20 cellular contexts compared by ENCODE assay signal in the genomic region with DNA sequence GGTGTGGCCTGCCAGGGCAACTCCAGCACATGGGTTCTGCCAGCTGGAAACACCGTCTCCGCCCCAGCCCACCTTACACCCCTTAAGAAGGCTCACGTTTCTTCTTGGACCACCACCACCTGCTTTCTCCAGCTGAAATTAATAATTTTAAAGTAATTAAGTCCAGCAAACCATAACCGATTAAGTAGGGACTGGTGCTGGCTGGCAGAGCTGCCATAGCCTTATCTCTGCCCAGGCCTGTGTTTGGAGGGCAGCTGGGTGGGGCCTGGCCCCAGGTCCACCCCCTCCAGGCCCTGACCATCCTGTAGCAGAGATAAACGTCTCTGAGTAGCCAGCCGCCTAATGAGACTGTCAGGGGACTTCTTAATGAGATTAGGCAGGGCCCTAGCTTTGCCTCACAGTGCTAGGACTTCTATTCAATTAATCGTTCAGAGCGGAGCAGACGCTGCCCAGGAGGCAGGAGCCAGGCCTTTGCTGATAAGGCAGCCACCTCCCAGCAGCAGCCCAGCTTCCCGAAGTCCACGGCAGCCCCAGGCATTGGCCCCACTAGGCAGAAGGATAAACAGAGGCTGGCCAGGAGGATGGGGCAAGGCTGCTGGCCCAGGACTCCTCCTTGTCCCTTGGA. TPM values are rescaled to one million over a fixed set of nuclear protein-coding genes. Genes with fewer than 3 reads are reported as not detected.
DNase-seq lines count a peak whose midpoint lies in the region; ATAC-seq, FAIRE-seq and TF ChIP-seq lines count a peak whose summit lies in the region.
"Had no signal": no experiment of that assay in that cellular context is flagged by ENCODE, and none has a peak within 500 bp of the region (broad histone marks: within the 10 kb centered on the region; RNA-seq: fewer than 3 reads in every experiment).

No MANE protein-coding gene starts in this region.

- H4K5ac ChIP-seq in mesendoderm (ENCODE audit: low read length), result no peak overlapping the region

- H3K4me3 ChIP-seq in right atrium auricular region (no peak overlapping the region), mesendoderm (ENCODE audit: low read length) (no peak overlapping the region)
- H3K4me3 ChIP-seq: gastroesophageal sphincter, SJCRH30 had no signal

- FAIRE-seq in urothelium cell line (lab: Jason Lieb, UNC), result peak; percentile 82

- H3K79me2 ChIP-seq in mesendoderm (ENCODE audit: control insufficient read depth, insufficient read depth, low read length), result no peaks in the 10 kb centered on the region

- H3K36me3 ChIP-seq in right atrium auricular region (no peaks in the 10 kb centered on the region), mesendoderm (ENCODE audit: control insufficient read depth, insufficient read depth, low read length) (no peaks in the 10 kb centered on the region)
- H3K36me3 ChIP-seq: brain microvascular endothelial cell, gastroesophageal sphincter, SJCRH30 had no signal

- H3K27ac ChIP-seq in right atrium auricular region, result no peak overlapping the region
- H3K27ac ChIP-seq in mesendoderm (ENCODE audit: low read depth, low read length), result no peak overlapping the region
- H3K27ac ChIP-seq: brain microvascular endothelial cell, gastroesophageal sphincter, SJCRH30 had no signal

- H3K18ac ChIP-seq in mesendoderm (ENCODE audit: low read length), result no peak overlapping the region

- peak overlapping the region; percentile 36 for H3K56ac ChIP-seq in mesendoderm (ENCODE audit: low read length)

- no peak for TF ChIP-seq POLR2A in erythroblast (IDR thresholded peaks at IDR 0.05; ENCODE audit: low read length)

- no peak overlapping the region for H3K4ac ChIP-seq in mesendoderm (ENCODE audit: low read depth, low read length)

- no CpG with 5 or more reads among the region's 11 CpGs for WGBS in mesendoderm (ENCODE audit: extremely low coverage, insufficient coverage, low lambda C conversion rate)

- H3K23ac ChIP-seq in mesendoderm (ENCODE audit: low read length), result no peak overlapping the region

- H3K9ac ChIP-seq in mesendoderm (ENCODE audit: low read length), result no peak overlapping the region

- H3K4me1 ChIP-seq in right atrium auricular region, result no peaks in the 10 kb centered on the region
- peaks cover 8% of the 10 kb centered on the region for H3K4me1 ChIP-seq in mesendoderm (ENCODE audit: control insufficient read depth, low read depth, low read length)
- H3K4me1 ChIP-seq: gastroesophageal sphincter, SJCRH30 had no signal

- no peak overlapping the region for H2BK120ac ChIP-seq in mesendoderm (ENCODE audit: low read depth, low read length)

- peak overlapping the region; percentile 48 for H2BK5ac ChIP-seq in mesendoderm (ENCODE audit: low read length)

- no peaks in the 10 kb centered on the region for H3K79me1 ChIP-seq in mesendoderm (ENCODE audit: low read length)

- peak; percentile 21 for DNase-seq in Right ventricle myocardium superior
- no peak for DNase-seq in right atrium auricular region (ENCODE audit: low spot score)
- peak; percentile 72 for DNase-seq in mesendoderm
- no peak for DNase-seq in urothelium cell line (ENCODE audit: low spot score)
- DNase-seq in central memory CD4-positive, alpha-beta T cell, result no peak
- no peak for DNase-seq in erythroblast (lab: John Stamatoyannopoulos, UW)
- DNase-seq: activated CD4-positive, alpha-beta T cell treated with anti-CD3 and anti-CD28 coated beads for 48 hours; activated naive CD8-positive, alpha-beta T cell treated with anti-CD3 and anti-CD28 coated beads for 36 hours; brain microvascular endothelial cell; CD4-positive, alpha-beta T cell; dermis blood vessel endothelial cell; NCI-H1436 treated with DMSO at 0.1 percent for 48 hours; SJCRH30; stimulated activated naive CD8-positive, alpha-beta T cell treated with anti-CD3 and anti-CD28 coated beads, Interleukin-15, Interleukin-2, amounts not matched to agents 100 U/mL and 50 U/mL, for 24 hours; T-helper 9 cell had no signal

- ATAC-seq in Right ventricle myocardium superior (ENCODE audit: poor library complexity) (no peak), SK-N-SH treated with all-trans-retinoic acid at 6 μM for 48 hours (peak; percentile 49), HG02981 (IDR thresholded peaks at IDR 0.05; ENCODE audit: unreplicated experiment) (no peak)
- ATAC-seq: gastroesophageal sphincter; naive thymus-derived CD8-positive, alpha-beta T cell; stimulated activated naive CD8-positive, alpha-beta T cell treated with anti-CD3 and anti-CD28 coated beads, Interleukin-15, Interleukin-2, amounts not matched to agents 100 U/mL and 50 U/mL, for 24 hours had no signal

- TF ChIP-seq CTCF in right atrium auricular region (IDR thresholded peaks at IDR 0.05), result no peak

- H2AK5ac ChIP-seq in mesendoderm (ENCODE audit: low read length), result no peak overlapping the region

- no peak overlapping the region for H3K4me2 ChIP-seq in mesendoderm (ENCODE audit: low read length)

- no peaks in the 10 kb centered on the region for H3K9me3 ChIP-seq in right atrium auricular region
- H3K9me3 ChIP-seq: gastroesophageal sphincter, SJCRH30 had no signal

- intact Hi-C loops in Right ventricle myocardium superior (cut with DNase I), result no loop called here

- H3K27me3 ChIP-seq in right atrium auricular region (no peaks in the 10 kb centered on the region), mesendoderm (ENCODE audit: insufficient read depth, low read length, poor library complexity) (no peaks in the 10 kb centered on the region)
- H3K27me3 ChIP-seq: brain microvascular endothelial cell, SJCRH30 had no signal

- no peak overlapping the region for H2BK15ac ChIP-seq in mesendoderm (replicated peaks; ENCODE audit: low read depth)

- H4K8ac ChIP-seq in mesendoderm (ENCODE audit: low read depth, low read length), result no peak overlapping the region

TF ChIP-seq in SK-N-SH treated with all-trans-retinoic acid at 6 μM for 48 hours, 23 proteins besides CTCF, POLR2A, EP300 and RAD21 (continues in another document):
- TF ChIP-seq ZNF70 (CRISPR knock-in tag; IDR thresholded peaks at IDR 0.05), result 0 out of 2 replicates have a peak, but pooled peaks have one; percentile 44
- no peak for TF ChIP-seq ZC3H10 (CRISPR knock-in tag; IDR thresholded peaks at IDR 0.05)
- TF ChIP-seq, protein P1, sequence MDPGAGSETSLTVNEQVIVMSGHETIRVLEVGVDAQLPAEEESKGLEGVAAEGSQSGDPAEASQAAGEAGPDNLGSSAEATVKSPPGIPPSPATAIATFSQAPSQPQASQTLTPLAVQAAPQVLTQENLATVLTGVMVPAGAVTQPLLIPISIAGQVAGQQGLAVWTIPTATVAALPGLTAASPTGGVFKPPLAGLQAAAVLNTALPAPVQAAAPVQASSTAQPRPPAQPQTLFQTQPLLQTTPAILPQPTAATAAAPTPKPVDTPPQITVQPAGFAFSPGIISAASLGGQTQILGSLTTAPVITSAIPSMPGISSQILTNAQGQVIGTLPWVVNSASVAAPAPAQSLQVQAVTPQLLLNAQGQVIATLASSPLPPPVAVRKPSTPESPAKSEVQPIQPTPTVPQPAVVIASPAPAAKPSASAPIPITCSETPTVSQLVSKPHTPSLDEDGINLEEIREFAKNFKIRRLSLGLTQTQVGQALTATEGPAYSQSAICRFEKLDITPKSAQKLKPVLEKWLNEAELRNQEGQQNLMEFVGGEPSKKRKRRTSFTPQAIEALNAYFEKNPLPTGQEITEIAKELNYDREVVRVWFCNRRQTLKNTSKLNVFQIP (CRISPR knock-in tag; IDR thresholded peaks at IDR 0.05; ENCODE audit: borderline replicate concordance, low read depth), result no peak
- no peak for TF ChIP-seq GLIS3 (CRISPR knock-in tag; IDR thresholded peaks at IDR 0.05)
- no peak for TF ChIP-seq ESRRG (CRISPR knock-in tag; IDR thresholded peaks at IDR 0.05)
- TF ChIP-seq, protein P2, sequence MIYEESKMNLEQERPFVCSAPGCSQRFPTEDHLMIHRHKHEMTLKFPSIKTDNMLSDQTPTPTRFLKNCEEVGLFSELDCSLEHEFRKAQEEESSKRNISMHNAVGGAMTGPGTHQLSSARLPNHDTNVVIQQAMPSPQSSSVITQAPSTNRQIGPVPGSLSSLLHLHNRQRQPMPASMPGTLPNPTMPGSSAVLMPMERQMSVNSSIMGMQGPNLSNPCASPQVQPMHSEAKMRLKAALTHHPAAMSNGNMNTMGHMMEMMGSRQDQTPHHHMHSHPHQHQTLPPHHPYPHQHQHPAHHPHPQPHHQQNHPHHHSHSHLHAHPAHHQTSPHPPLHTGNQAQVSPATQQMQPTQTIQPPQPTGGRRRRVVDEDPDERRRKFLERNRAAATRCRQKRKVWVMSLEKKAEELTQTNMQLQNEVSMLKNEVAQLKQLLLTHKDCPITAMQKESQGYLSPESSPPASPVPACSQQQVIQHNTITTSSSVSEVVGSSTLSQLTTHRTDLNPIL (CRISPR knock-in tag; IDR thresholded peaks at IDR 0.05; ENCODE audit: low read depth), result no peak
- no peak for TF ChIP-seq CSDC2 (CRISPR knock-in tag; IDR thresholded peaks at IDR 0.05)
- TF ChIP-seq TCF4 (CRISPR knock-in tag; IDR thresholded peaks at IDR 0.05; ENCODE audit: borderline replicate concordance), result peak; percentile 86
- no peak for TF ChIP-seq TOX (CRISPR knock-in tag; IDR thresholded peaks at IDR 0.05; ENCODE audit: borderline replicate concordance)
- TF ChIP-seq, protein P3, sequence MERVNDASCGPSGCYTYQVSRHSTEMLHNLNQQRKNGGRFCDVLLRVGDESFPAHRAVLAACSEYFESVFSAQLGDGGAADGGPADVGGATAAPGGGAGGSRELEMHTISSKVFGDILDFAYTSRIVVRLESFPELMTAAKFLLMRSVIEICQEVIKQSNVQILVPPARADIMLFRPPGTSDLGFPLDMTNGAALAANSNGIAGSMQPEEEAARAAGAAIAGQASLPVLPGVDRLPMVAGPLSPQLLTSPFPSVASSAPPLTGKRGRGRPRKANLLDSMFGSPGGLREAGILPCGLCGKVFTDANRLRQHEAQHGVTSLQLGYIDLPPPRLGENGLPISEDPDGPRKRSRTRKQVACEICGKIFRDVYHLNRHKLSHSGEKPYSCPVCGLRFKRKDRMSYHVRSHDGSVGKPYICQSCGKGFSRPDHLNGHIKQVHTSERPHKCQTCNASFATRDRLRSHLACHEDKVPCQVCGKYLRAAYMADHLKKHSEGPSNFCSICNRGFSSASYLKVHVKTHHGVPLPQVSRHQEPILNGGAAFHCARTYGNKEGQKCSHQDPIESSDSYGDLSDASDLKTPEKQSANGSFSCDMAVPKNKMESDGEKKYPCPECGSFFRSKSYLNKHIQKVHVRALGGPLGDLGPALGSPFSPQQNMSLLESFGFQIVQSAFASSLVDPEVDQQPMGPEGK (CRISPR knock-in tag; IDR thresholded peaks at IDR 0.05; ENCODE audit: borderline replicate concordance), result no peak
- no peak for TF ChIP-seq RARB (CRISPR knock-in tag; IDR thresholded peaks at IDR 0.05)
- peak; percentile 96 for TF ChIP-seq ZNF8 (CRISPR knock-in tag; IDR thresholded peaks at IDR 0.05)
- TF ChIP-seq SNAI2 (CRISPR knock-in tag; IDR thresholded peaks at IDR 0.05), result no peak
- TF ChIP-seq ZFP30 (CRISPR knock-in tag; IDR thresholded peaks at IDR 0.05), result no peak
- no peak for TF ChIP-seq ISL1 (CRISPR knock-in tag; IDR thresholded peaks at IDR 0.05)
- TF ChIP-seq ZFP3 (CRISPR knock-in tag; IDR thresholded peaks at IDR 0.05), result no peak
- no peak for TF ChIP-seq ZNF565 (CRISPR knock-in tag; conservative IDR thresholded peaks at IDR 0.05; ENCODE audit: low read depth)

RNA-seq across cellular contexts. Expression of gene GRID1, which starts 20.3 kb away (rescaled TPM):
- 1.1 TPM for total RNA-seq in Right ventricle myocardium superior
- under 1 TPM; 0.37 to 0.67 TPM for total RNA-seq in right atrium auricular region
- polyA plus RNA-seq in mesendoderm (2013, experiment 1 of 2), result 0.28 TPM
- polyA plus RNA-seq in mesendoderm (2013, experiment 2 of 2), result 0.29 TPM
- total RNA-seq: activated naive CD8-positive, alpha-beta T cell treated with anti-CD3 and anti-CD28 coated beads for 36 hours; CD4-positive, alpha-beta T cell; dermis blood vessel endothelial cell; naive thymus-derived CD8-positive, alpha-beta T cell; pulmonary artery endothelial cell; SJCRH30 had no signal
- polyA plus RNA-seq: naive thymus-derived CD8-positive, alpha-beta T cell had no signal

Comparison
In these comparisons a context has a peak if more than half of its experiments do, and no peak if none do; other contexts are left out.
1. DNase-seq: peak in Right ventricle myocardium superior (single experiment) and mesendoderm (single experiment); none in right atrium auricular region (single experiment), urothelium cell line (single experiment), central memory CD4-positive, alpha-beta T cell (single experiment) and erythroblast (0 of 2).